8 cellular contexts compared by ENCODE assay signal in genomic region chr4:15682790-15683495, GRCh38. TPM values are rescaled to one million over a fixed set of nuclear protein-coding genes. Genes with fewer than 3 reads are reported as not detected.
A peak's percentile ranks its signal among the peaks of the same experiment; 100 is the strongest.
DNase-seq lines count a peak whose midpoint lies in the region; ATAC-seq and TF ChIP-seq lines count a peak whose summit lies in the region.
"Had no signal": no experiment of that assay in that cellular context is flagged by ENCODE, and none has a peak within 500 bp of the region (broad histone marks: within the 10 kb centered on the region; RNA-seq: fewer than 3 reads in every experiment).

No MANE protein-coding gene starts in this region.

- no peak for TF ChIP-seq CTCF in fibroblast of pulmonary artery (IDR thresholded peaks at IDR 0.05; ENCODE audit: low read length, missing control alignments)

- ATAC-seq in HG03045 (IDR thresholded peaks at IDR 0.05; ENCODE audit: unreplicated experiment) = no peak

- no peaks in the 10 kb centered on the region for H3K27me3 ChIP-seq in skeletal muscle tissue (ENCODE audit: control insufficient read depth in 3 of 3, insufficient read depth in 3 of 3, low read length in 3 of 3)

- H3K9ac ChIP-seq in skeletal muscle tissue (ENCODE audit: low read depth in 1 of 3, low read length in 3 of 3) = peak overlapping the region in 2 of 3 donors; percentile 89 to 92

- intact Hi-C loops in posterior cingulate gyrus (cut with DNase I) = no loop called here

- H3K4me1 ChIP-seq in skeletal muscle tissue (ENCODE audit: control insufficient read depth in 3 of 3, insufficient read depth in 3 of 3, low read length in 3 of 3) = peaks cover 6 to 15% (median 8%) of the 10 kb centered on the region in 3 donors

- peak overlapping the region; percentile 82 for H3K4me3 ChIP-seq in fibroblast of pulmonary artery (replicated peaks; ENCODE audit: low read depth, low read length)
- peak overlapping the region; percentile 92 to 95 (median 94) for H3K4me3 ChIP-seq in skeletal muscle tissue (ENCODE audit: low read length in 3 of 3)

- DNase-seq in HCEC 1CT (peak; percentile 22), SIG-M5 treated with dmso at 0.1 percent for 504 hours (lab: John Stamatoyannopoulos, UW; ENCODE audit: unreplicated experiment) (peak; percentile 71), fibroblast of pulmonary artery (ENCODE audit: low read depth) (peak; percentile 25), NCI-H2029 (lab: John Stamatoyannopoulos, UW) (no peak), posterior cingulate gyrus (no peak)
- DNase-seq: NCI-H446 treated with DMSO at 0.1 percent for 48 hours had no signal

- no peaks in the 10 kb centered on the region for H3K9me3 ChIP-seq in skeletal muscle tissue (ENCODE audit: control insufficient read depth in 3 of 3, low read length in 3 of 3)

- H3K27ac ChIP-seq in skeletal muscle tissue (ENCODE audit: low read depth, low read length) = no peak overlapping the region

- H3K36me3 ChIP-seq in skeletal muscle tissue (ENCODE audit: control insufficient read depth in 3 of 3, insufficient read depth in 3 of 3, low read length in 3 of 3) = peaks cover 0 to 13% (median 4%) of the 10 kb centered on the region in 3 donors

RNA-seq across cellular contexts. Expression of gene FAM200B, which starts 1.3 kb away (rescaled TPM):
- total RNA-seq in skeletal muscle tissue = 12.0 TPM

RNA-seq across cellular contexts. Expression of gene BST1, which starts 19.9 kb away (rescaled TPM):
- total RNA-seq in skeletal muscle tissue = 5.2 TPM

RNA-seq across cellular contexts. Expression of gene FBXL5, which starts 27.8 kb away (rescaled TPM):
- total RNA-seq in skeletal muscle tissue = 133 TPM

Comparison
In these comparisons a context has a peak if more than half of its experiments do, and no peak if none do; other contexts are left out.
1. DNase-seq: peak in HCEC 1CT (single experiment), SIG-M5 treated with dmso at 0.1 percent for 504 hours (single experiment) and fibroblast of pulmonary artery (single experiment); none in NCI-H2029 (single experiment) and posterior cingulate gyrus (0 of 10).